8 cellular contexts compared by ENCODE assay signal in genomic region chr11:67356867-67357561, GRCh38. TPM values are rescaled to one million over a fixed set of nuclear protein-coding genes. Genes with fewer than 3 reads are reported as not detected.
DNase-seq lines count a peak whose midpoint lies in the region; ATAC-seq lines count a peak whose summit lies in the region.

No MANE protein-coding gene starts in this region.

- peaks cover 82% of the 10 kb centered on the region for H3F3A ChIP-seq in GM23248 (ENCODE audit: insufficient read depth)

- H3K9me3 ChIP-seq in GM23248 (ENCODE audit: low read depth) (no peaks in the 10 kb centered on the region), duodenal mucosa (ENCODE audit: control insufficient read depth in 1 of 2, low read length in 2 of 2) (no peaks in the 10 kb centered on the region)

- no peak overlapping the region for H2AFZ ChIP-seq in GM23248

- H3K9ac ChIP-seq in GM23248, result peak overlapping the region; percentile 93
- H3K9ac ChIP-seq in duodenal mucosa (ENCODE audit: low read depth in 1 of 2, low read length in 2 of 2), result peak overlapping the region; percentile 21 to 96

- H3K27ac ChIP-seq in GM23248 (peak overlapping the region; percentile 97), duodenal mucosa (ENCODE audit: low read depth, low read length) (peak overlapping the region; percentile 99)

- H3K4me1 ChIP-seq in GM23248 (ENCODE audit: insufficient read depth) (peaks cover 52% of the 10 kb centered on the region), duodenal mucosa (ENCODE audit: control insufficient read depth in 1 of 2, insufficient read depth in 2 of 2, low read length in 2 of 2) (peaks cover 42 to 43% of the 10 kb centered on the region in 2 donors)

- DNase-seq in AML-193 (lab: John Stamatoyannopoulos, UW) (peak; percentile 73 to 82), GM23248 (peak; percentile 85), NCI-H510A treated with DMSO at 0.1 percent for 48 hours (lab: John Stamatoyannopoulos, UW) (peak; percentile 91), medulla oblongata (ENCODE audit: extremely low spot score) (peak; percentile 77)
- peak; percentile 62 for DNase-seq in activated CD4-positive, alpha-beta T cell treated with anti-CD3 and anti-CD28 coated beads, Interleukin-2, amount 50 U/mL, for 1 hour
- DNase-seq in stimulated activated CD8-positive, alpha-beta memory T cell treated with anti-CD3 and anti-CD28 coated beads, Interleukin-2, amount 100 ng/mL, for 1 hour (ENCODE audit: low read depth in 2 of 2), result peak; percentile 39 to 51

- no peak overlapping the region for H3K4me3 ChIP-seq in GM23248
- peak overlapping the region; percentile 5 to 57 for H3K4me3 ChIP-seq in duodenal mucosa (ENCODE audit: low read depth in 1 of 2, low read length in 2 of 2)

- 7 to 18% methylated on average over 3 of the region's 3 CpGs for WGBS in GM23248 (ENCODE audit: low coverage in 1 of 2, low lambda C conversion rate in 2 of 2, missing lambda C conversion rate in 2 of 2), 2 experiments

- H3K4me2 ChIP-seq in GM23248 (ENCODE audit: unreplicated experiment), result peak overlapping the region; percentile 44

- H3K79me2 ChIP-seq in GM23248 (ENCODE audit: insufficient read depth), result peaks cover 31% of the 10 kb centered on the region

- H3K36me3 ChIP-seq in GM23248 (ENCODE audit: low read depth), result peaks cover 2% of the 10 kb centered on the region; the same call in 1 of the 2 replicates
- no peaks in the 10 kb centered on the region for H3K36me3 ChIP-seq in duodenal mucosa (ENCODE audit: control insufficient read depth in 1 of 2, insufficient read depth in 2 of 2, low read length in 2 of 2)

- H3K27me3 ChIP-seq in GM23248 (replicated peaks; ENCODE audit: insufficient read depth) (no peaks in the 10 kb centered on the region), duodenal mucosa (ENCODE audit: control insufficient read depth in 1 of 2, insufficient read depth in 2 of 2, low read length in 2 of 2) (no peaks in the 10 kb centered on the region)

- in situ Hi-C loops in GM23248 (cut with MboI), result no loop called here

- H3K9me2 ChIP-seq in GM23248 (ENCODE audit: insufficient read depth), result no peaks in the 10 kb centered on the region

- H4K20me1 ChIP-seq in GM23248 (ENCODE audit: insufficient read depth), result no peaks in the 10 kb centered on the region

- no peak for ATAC-seq in GM18907 (IDR thresholded peaks at IDR 0.05; ENCODE audit: unreplicated experiment)

RNA-seq across cellular contexts. Expression of gene POLD4, which starts 3.7 kb away (rescaled TPM):
- total RNA-seq in GM23248 (2014; rRNA removed; shearing (Covaris generic)), result 86.6 and 109 TPM in 2 replicates
- 121 and 136 TPM in 2 replicates for polyA plus RNA-seq in GM23248 (2016; fragmentation: Nextera tagmentation; extraction: Ambion mirVana)

RNA-seq across cellular contexts. Expression of gene CLCF1, which starts 16.4 kb away (rescaled TPM):
- 33.0 and 39.1 TPM in 2 replicates for total RNA-seq in GM23248 (2014; rRNA removed; shearing (Covaris generic))
- polyA plus RNA-seq in GM23248 (2016; fragmentation: Nextera tagmentation; extraction: Ambion mirVana), result 20.0 and 21.1 TPM in 2 replicates

RNA-seq across cellular contexts. Expression of gene RAD9A, which starts 34.8 kb away (rescaled TPM):
- total RNA-seq in GM23248 (2014; rRNA removed; shearing (Covaris generic)), result 0.51 and 4.6 TPM in 2 replicates
- 3.9 and 5.7 TPM in 2 replicates for polyA plus RNA-seq in GM23248 (2016; fragmentation: Nextera tagmentation; extraction: Ambion mirVana)

RNA-seq across cellular contexts. Expression of gene PPP1CA, which starts 44.6 kb away (rescaled TPM):
- total RNA-seq in GM23248 (2014; rRNA removed; shearing (Covaris generic)), result 140 and 172 TPM in 2 replicates
- polyA plus RNA-seq in GM23248 (2016; fragmentation: Nextera tagmentation; extraction: Ambion mirVana), result 207 and 222 TPM in 2 replicates

RNA-seq across cellular contexts. Expression of gene TBC1D10C, which starts 46.9 kb away (rescaled TPM):
- total RNA-seq in GM23248 (2014; rRNA removed; shearing (Covaris generic)), result not detected in 2 replicates
- 0.25 TPM in 1 of 2 replicates, not detected in the other for polyA plus RNA-seq in GM23248 (2016; fragmentation: Nextera tagmentation; extraction: Ambion mirVana)
